Comparison of ENCODE assay signal across 1 cellular context in the genomic region with DNA sequence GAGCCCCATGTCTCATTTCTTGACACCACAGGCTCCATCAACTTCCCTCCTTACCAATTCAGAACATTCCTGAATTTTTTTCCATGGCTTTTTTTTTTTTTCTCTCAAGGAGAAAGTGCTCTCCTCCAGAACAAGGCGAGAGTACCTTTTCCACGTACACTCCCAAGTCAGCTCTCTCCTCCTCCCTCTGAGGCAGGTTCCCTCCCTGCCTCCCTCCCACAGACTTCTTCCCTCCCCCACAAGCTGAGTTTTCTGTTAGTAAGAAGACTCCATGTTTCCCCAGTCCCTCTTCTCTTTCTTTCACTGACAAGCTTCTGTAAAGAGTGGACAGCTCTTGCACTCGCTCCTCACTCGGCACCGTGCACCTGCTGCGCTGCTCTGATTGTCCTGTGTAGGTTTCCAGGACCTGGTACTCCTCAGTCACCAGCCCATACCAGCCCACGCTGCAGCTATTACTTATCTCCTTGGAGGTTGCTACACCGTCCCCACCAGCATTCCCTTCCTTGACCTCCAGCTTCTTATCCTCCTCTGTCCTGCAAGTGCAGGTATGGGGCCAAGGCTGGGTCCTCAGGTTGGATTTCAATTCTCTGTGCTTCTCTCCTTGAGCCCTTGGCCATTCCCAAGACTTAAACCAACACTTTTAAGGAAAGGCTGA.
TF ChIP-seq lines count a peak whose summit lies in the region.

No MANE protein-coding gene starts in this region.

TF ChIP-seq in IMR-90, 13 proteins besides CTCF, POLR2A, EP300 and RAD21:
- TF ChIP-seq FOS (IDR thresholded peaks at IDR 0.05; ENCODE audit: low read depth, low read length) (no peak), CEBPB (IDR thresholded peaks at IDR 0.05; ENCODE audit: low read depth, low read length) (no peak), RFX5 (IDR thresholded peaks at IDR 0.05; ENCODE audit: low read depth, low read length) (no peak), BHLHE40 (IDR thresholded peaks at IDR 0.05; ENCODE audit: low read depth, low read length) (no peak), SMC3 (IDR thresholded peaks at IDR 0.05; ENCODE audit: low read depth, low read length) (no peak), MXI1 (IDR thresholded peaks at IDR 0.05; ENCODE audit: borderline replicate concordance, low read depth, low read length) (no peak), NFE2L2 (IDR thresholded peaks at IDR 0.05; ENCODE audit: low read depth, low read length) (no peak), RCOR1 (IDR thresholded peaks at IDR 0.05; ENCODE audit: insufficient replicate concordance, low read length) (no peak), MAZ (IDR thresholded peaks at IDR 0.05; ENCODE audit: borderline replicate concordance, low read depth, low read length) (no peak)
- TF ChIP-seq, protein P1, sequence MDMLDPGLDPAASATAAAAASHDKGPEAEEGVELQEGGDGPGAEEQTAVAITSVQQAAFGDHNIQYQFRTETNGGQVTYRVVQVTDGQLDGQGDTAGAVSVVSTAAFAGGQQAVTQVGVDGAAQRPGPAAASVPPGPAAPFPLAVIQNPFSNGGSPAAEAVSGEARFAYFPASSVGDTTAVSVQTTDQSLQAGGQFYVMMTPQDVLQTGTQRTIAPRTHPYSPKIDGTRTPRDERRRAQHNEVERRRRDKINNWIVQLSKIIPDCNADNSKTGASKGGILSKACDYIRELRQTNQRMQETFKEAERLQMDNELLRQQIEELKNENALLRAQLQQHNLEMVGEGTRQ (IDR thresholded peaks at IDR 0.05; ENCODE audit: low read depth, low read length): no peak
